Comparison of ENCODE assay signal across 2 cellular contexts in the genomic region with DNA sequence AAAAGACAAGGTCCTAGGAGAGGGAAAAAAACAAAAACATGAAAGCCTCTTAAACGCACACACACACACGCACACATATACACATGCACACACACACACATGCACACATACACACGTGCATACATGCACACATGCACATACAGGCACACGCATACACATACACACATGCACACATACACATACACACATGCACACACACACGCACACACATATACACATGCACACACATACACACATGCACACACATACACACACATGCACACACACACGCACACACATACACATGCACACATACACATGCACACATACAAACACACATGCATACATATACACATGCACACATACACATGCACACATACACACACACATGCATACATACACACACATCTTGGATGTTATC.
TF ChIP-seq lines count a peak whose summit lies in the region.

No MANE protein-coding gene starts in this region.

TF ChIP-seq in HEK293, 187 proteins besides CTCF, POLR2A, EP300 and RAD21 (continued from another document and continues in another):
- TF ChIP-seq ZNF561 (tag by site-specific recombination; IDR thresholded peaks at IDR 0.05; ENCODE audit: borderline replicate concordance) (no peak), ZNF777 (tag by site-specific recombination; IDR thresholded peaks at IDR 0.05; ENCODE audit: borderline replicate concordance) (peak; percentile 31; the same call in 1 of the 2 replicates), ZNF529 (tag by site-specific recombination; IDR thresholded peaks at IDR 0.05; ENCODE audit: insufficient replicate concordance) (no peak), ELK4 (IDR thresholded peaks at IDR 0.05; ENCODE audit: borderline replicate concordance, low read depth, low read length) (no peak), SCRT1 (tag by site-specific recombination; IDR thresholded peaks at IDR 0.05; ENCODE audit: borderline replicate concordance) (no peak), ZNF341 (tag by site-specific recombination; IDR thresholded peaks at IDR 0.05; ENCODE audit: low read depth) (no peak), ZNF112 (tag by site-specific recombination; IDR thresholded peaks at IDR 0.05) (no peak), OVOL3 (tag by site-specific recombination; IDR thresholded peaks at IDR 0.05) (no peak), ZFP69B (tag by site-specific recombination; IDR thresholded peaks at IDR 0.05) (no peak), ZXDB (tag by site-specific recombination; IDR thresholded peaks at IDR 0.05) (no peak), ZNF600 (tag by site-specific recombination; IDR thresholded peaks at IDR 0.05) (no peak), ZSCAN23 (tag by site-specific recombination; IDR thresholded peaks at IDR 0.05) (no peak), ZNF623 (tag by site-specific recombination; IDR thresholded peaks at IDR 0.05) (no peak), IKZF3 (tag by site-specific recombination; IDR thresholded peaks at IDR 0.05) (no peak), ZNF626 (tag by site-specific recombination; IDR thresholded peaks at IDR 0.05) (no peak), ZNF19 (tag by site-specific recombination; IDR thresholded peaks at IDR 0.05; ENCODE audit: low read depth) (no peak), ZNF521 (tag by site-specific recombination; IDR thresholded peaks at IDR 0.05) (no peak), ZNF530 (tag by site-specific recombination; IDR thresholded peaks at IDR 0.05; ENCODE audit: low read depth) (no peak), SCRT2 (tag by site-specific recombination; IDR thresholded peaks at IDR 0.05) (no peak), ZNF747 (tag by site-specific recombination; IDR thresholded peaks at IDR 0.05) (no peak), ZNF488 (tag by site-specific recombination; IDR thresholded peaks at IDR 0.05) (no peak), INSM2 (tag by site-specific recombination; IDR thresholded peaks at IDR 0.05) (no peak), ZNF837 (tag by site-specific recombination; IDR thresholded peaks at IDR 0.05) (no peak), ZSCAN4 (tag by site-specific recombination; IDR thresholded peaks at IDR 0.05) (peak; percentile 100), ZNF791 (tag by site-specific recombination; IDR thresholded peaks at IDR 0.05) (no peak), SALL2 (tag by site-specific recombination; IDR thresholded peaks at IDR 0.05; ENCODE audit: borderline replicate concordance) (peak; percentile 87; the same call in 1 of the 2 replicates), ZNF174 (tag by site-specific recombination; IDR thresholded peaks at IDR 0.05) (no peak), ZNF670 (tag by site-specific recombination; IDR thresholded peaks at IDR 0.05; ENCODE audit: low read depth) (peak; percentile 91)
- TF ChIP-seq, protein P1, sequence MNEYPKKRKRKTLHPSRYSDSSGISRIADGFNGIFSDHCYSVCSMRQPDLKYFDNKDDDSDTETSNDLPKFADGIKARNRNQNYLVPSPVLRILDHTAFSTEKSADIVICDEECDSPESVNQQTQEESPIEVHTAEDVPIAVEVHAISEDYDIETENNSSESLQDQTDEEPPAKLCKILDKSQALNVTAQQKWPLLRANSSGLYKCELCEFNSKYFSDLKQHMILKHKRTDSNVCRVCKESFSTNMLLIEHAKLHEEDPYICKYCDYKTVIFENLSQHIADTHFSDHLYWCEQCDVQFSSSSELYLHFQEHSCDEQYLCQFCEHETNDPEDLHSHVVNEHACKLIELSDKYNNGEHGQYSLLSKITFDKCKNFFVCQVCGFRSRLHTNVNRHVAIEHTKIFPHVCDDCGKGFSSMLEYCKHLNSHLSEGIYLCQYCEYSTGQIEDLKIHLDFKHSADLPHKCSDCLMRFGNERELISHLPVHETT (tag by site-specific recombination; IDR thresholded peaks at IDR 0.05): no peak

TF ChIP-seq in K562, 482 proteins besides CTCF, POLR2A, EP300 and RAD21 (continued from another document):
- TF ChIP-seq, protein P2, sequence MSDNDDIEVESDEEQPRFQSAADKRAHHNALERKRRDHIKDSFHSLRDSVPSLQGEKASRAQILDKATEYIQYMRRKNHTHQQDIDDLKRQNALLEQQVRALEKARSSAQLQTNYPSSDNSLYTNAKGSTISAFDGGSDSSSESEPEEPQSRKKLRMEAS (CRISPR knock-in tag; IDR thresholded peaks at IDR 0.05): 0 out of 2 replicates have a peak, but pooled peaks have one; percentile 18
- TF ChIP-seq LARP7 (IDR thresholded peaks at IDR 0.05): peak; percentile 92
- TF ChIP-seq DPF2 (IDR thresholded peaks at IDR 0.05): 0 out of 2 replicates have a peak, but pooled peaks have one; percentile 43
- TF ChIP-seq ELF1 (tag; IDR thresholded peaks at IDR 0.05): no peak
- no peak; the same call in 1 of the 2 replicates for TF ChIP-seq SUPT5H (IDR thresholded peaks at IDR 0.05)
- 0 out of 2 replicates have a peak, but pooled peaks have one; percentile 47 for TF ChIP-seq ZFP91 (CRISPR knock-in tag; IDR thresholded peaks at IDR 0.05)
- TF ChIP-seq, protein P3, sequence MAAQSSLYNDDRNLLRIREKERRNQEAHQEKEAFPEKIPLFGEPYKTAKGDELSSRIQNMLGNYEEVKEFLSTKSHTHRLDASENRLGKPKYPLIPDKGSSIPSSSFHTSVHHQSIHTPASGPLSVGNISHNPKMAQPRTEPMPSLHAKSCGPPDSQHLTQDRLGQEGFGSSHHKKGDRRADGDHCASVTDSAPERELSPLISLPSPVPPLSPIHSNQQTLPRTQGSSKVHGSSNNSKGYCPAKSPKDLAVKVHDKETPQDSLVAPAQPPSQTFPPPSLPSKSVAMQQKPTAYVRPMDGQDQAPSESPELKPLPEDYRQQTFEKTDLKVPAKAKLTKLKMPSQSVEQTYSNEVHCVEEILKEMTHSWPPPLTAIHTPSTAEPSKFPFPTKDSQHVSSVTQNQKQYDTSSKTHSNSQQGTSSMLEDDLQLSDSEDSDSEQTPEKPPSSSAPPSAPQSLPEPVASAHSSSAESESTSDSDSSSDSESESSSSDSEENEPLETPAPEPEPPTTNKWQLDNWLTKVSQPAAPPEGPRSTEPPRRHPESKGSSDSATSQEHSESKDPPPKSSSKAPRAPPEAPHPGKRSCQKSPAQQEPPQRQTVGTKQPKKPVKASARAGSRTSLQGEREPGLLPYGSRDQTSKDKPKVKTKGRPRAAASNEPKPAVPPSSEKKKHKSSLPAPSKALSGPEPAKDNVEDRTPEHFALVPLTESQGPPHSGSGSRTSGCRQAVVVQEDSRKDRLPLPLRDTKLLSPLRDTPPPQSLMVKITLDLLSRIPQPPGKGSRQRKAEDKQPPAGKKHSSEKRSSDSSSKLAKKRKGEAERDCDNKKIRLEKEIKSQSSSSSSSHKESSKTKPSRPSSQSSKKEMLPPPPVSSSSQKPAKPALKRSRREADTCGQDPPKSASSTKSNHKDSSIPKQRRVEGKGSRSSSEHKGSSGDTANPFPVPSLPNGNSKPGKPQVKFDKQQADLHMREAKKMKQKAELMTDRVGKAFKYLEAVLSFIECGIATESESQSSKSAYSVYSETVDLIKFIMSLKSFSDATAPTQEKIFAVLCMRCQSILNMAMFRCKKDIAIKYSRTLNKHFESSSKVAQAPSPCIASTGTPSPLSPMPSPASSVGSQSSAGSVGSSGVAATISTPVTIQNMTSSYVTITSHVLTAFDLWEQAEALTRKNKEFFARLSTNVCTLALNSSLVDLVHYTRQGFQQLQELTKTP (IDR thresholded peaks at IDR 0.05; ENCODE audit: low read depth in 1 of 2, partially characterized antibody in 2 of 2): peak in 1 of 2 experiments; percentile 61
- TF ChIP-seq SMARCA5 (IDR thresholded peaks at IDR 0.05): peak; percentile 84; the same call in 1 of the 2 replicates
- TF ChIP-seq NRF1 (conservative IDR thresholded peaks at IDR 0.05 in 1 of 2, IDR thresholded peaks at IDR 0.05 in 1 of 2): no peak
- TF ChIP-seq FOXK2 (conservative IDR thresholded peaks at IDR 0.05 in 1 of 2, IDR thresholded peaks at IDR 0.05 in 1 of 2; ENCODE audit: low read depth in 2 of 2): peak; percentile 60 to 82; a peak in 3 of 4 replicates
- TF ChIP-seq GATAD2A (IDR thresholded peaks at IDR 0.05): peak; percentile 74; the same call in 1 of the 2 replicates
- TF ChIP-seq ZNF75A (CRISPR knock-in tag; IDR thresholded peaks at IDR 0.05): no peak
- TF ChIP-seq, protein P4, sequence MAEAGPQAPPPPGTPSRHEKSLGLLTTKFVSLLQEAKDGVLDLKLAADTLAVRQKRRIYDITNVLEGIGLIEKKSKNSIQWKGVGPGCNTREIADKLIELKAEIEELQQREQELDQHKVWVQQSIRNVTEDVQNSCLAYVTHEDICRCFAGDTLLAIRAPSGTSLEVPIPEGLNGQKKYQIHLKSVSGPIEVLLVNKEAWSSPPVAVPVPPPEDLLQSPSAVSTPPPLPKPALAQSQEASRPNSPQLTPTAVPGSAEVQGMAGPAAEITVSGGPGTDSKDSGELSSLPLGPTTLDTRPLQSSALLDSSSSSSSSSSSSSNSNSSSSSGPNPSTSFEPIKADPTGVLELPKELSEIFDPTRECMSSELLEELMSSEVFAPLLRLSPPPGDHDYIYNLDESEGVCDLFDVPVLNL (CRISPR knock-in tag; IDR thresholded peaks at IDR 0.05; ENCODE audit: low read depth): 0 out of 2 replicates have a peak, but pooled peaks have one; percentile 22
- 0 out of 4 replicates have a peak, but pooled peaks of 1 of the 2 experiments have one; percentile 42 for TF ChIP-seq CSDE1 (IDR thresholded peaks at IDR 0.05)
- TF ChIP-seq JUND (IDR thresholded peaks at IDR 0.05; ENCODE audit: borderline replicate concordance, low read depth, low read length): no peak
- TF ChIP-seq JUND (tag; IDR thresholded peaks at IDR 0.05; ENCODE audit: borderline replicate concordance, low read depth, low read length): peak; percentile 59; the same call in 1 of the 3 replicates
- TF ChIP-seq TOE1 (IDR thresholded peaks at IDR 0.05; ENCODE audit: borderline replicate concordance): peak; percentile 40; the same call in 1 of the 2 replicates
- TF ChIP-seq TOE1 (CRISPR knock-in tag; IDR thresholded peaks at IDR 0.05; ENCODE audit: borderline replicate concordance, low read depth): no peak
- peak; percentile 66 for TF ChIP-seq BCOR (IDR thresholded peaks at IDR 0.05)
- 0 out of 2 replicates have a peak, but pooled peaks have one; percentile 40 for TF ChIP-seq THRAP3 (IDR thresholded peaks at IDR 0.05; ENCODE audit: borderline replicate concordance)
- TF ChIP-seq OTX1 (CRISPR knock-in tag; IDR thresholded peaks at IDR 0.05): 0 out of 2 replicates have a peak, but pooled peaks have one; percentile 57
- TF ChIP-seq NR2C1 (IDR thresholded peaks at IDR 0.05): 0 out of 2 replicates have a peak, but pooled peaks have one; percentile 17
- TF ChIP-seq NR2C1 (tag; IDR thresholded peaks at IDR 0.05): no peak
- TF ChIP-seq CBFA2T3 (IDR thresholded peaks at IDR 0.05): peak; percentile 37
- peak in 1 of 2 experiments; percentile 73; a peak in 1 of 4 replicates for TF ChIP-seq HDAC1 (IDR thresholded peaks at IDR 0.05)
TF ChIP-seq in K562: peak in this region for 40.
